ENCODE assay signal across 8 cellular contexts in the genomic region with DNA sequence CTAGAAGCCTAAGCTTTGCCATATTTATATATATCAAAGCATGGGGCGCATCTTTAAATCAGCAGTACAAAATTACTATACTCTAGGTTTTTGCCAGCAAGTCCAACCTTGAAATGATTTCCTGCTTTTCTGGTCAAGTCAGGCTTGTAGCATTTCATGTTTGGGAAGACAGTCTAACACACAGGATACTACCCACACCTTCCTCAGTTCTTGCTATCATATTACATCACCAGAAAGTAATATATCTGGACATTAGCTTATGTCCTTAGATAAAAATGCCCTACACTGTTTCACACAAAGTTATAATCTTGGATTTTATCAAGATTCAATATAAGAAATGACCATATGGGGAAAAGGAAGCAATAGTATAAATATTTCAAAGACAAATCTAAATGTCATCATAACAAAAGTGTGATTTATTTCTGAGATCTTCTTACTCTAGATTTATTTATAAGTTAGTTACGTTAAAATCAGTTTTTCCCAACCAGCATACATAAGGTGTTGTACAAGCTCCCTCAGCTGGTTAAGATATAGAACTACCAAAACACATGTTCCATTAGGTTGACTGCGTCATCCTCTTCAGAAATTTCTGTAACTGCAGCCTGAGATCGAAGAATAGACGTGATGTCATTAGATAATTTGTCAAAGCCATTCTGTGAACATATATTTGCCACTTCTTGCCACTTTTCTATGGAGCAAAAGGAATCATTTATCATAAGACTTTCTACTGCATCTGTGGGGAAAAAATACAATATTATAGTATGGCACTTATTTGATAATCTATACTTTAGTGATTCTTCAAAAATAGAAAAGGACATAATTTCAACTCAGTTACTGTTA. TPM values are rescaled to one million over a fixed set of nuclear protein-coding genes. Genes with fewer than 3 reads are reported as not detected.
A peak's percentile ranks its signal among the peaks of the same experiment; 100 is the strongest.
DNase-seq lines count a peak whose midpoint lies in the region; ATAC-seq, FAIRE-seq and TF ChIP-seq lines count a peak whose summit lies in the region.

No MANE protein-coding gene starts in this region.

- intact Hi-C loops in CD14-positive monocyte (cut with micrococcal nuclease), result loop anchor here in 1 of 2 donors (5.0 kb wide), 1 partner anchor 508 kb away; no protein-coding TSS in a partner anchor
- intact Hi-C loops in endothelial cell of umbilical vein (cut with micrococcal nuclease), result loop anchor here (1.0 to 10.0 kb wide), 7 partner anchors 160 to 519 kb away; partner anchors contain the start of gene EML6
- intact Hi-C loops in naive thymus-derived CD4-positive, alpha-beta T cell (cut with micrococcal nuclease), result loop anchor here (1.0 to 10.0 kb wide), 11 partner anchors 47 to 1068 kb away; partner anchors contain the start of gene EML6 (in 1 of the 2)

- H3K36me3 ChIP-seq in endothelial cell of umbilical vein (ENCODE audit: control insufficient read depth in 2 of 2, extremely low read depth in 1 of 2, insufficient read depth in 2 of 2, low read length in 2 of 2), result no peaks in the 10 kb centered on the region
- no peaks in the 10 kb centered on the region for H3K36me3 ChIP-seq in naive thymus-derived CD4-positive, alpha-beta T cell (ENCODE audit: control insufficient read depth in 2 of 3, insufficient read depth in 3 of 3, low read length in 3 of 3)

- dilution Hi-C loops in endothelial cell of umbilical vein (cut with MboI; ENCODE audit: extremely low pct_ligation_motif_present, low sequenced_read_pairs), result no loop called here

- peak; percentile 73 for FAIRE-seq in endothelial cell of umbilical vein (lab: Jason Lieb, UNC)

- H3K4me1 ChIP-seq in endothelial cell of umbilical vein (ENCODE audit: control insufficient read depth, extremely low read depth, insufficient read depth, low read length), result no peaks in the 10 kb centered on the region
- no peaks in the 10 kb centered on the region for H3K4me1 ChIP-seq in naive thymus-derived CD4-positive, alpha-beta T cell (ENCODE audit: control insufficient read depth in 2 of 2, insufficient read depth in 2 of 2, low read length in 2 of 2)

- no peak for TF ChIP-seq POLR2A in endothelial cell of umbilical vein (IDR thresholded peaks at IDR 0.05; ENCODE audit: low read depth, low read length)

- peak; percentile 76 for TF ChIP-seq CTCF in CD14-positive monocyte (IDR thresholded peaks at IDR 0.05)
- TF ChIP-seq CTCF in RWPE1 (conservative IDR thresholded peaks at IDR 0.05; ENCODE audit: low read depth), result peak; percentile 69
- TF ChIP-seq CTCF in endothelial cell of umbilical vein (IDR thresholded peaks at IDR 0.05; ENCODE audit: extremely low read depth in 1 of 2, insufficient read depth in 1 of 2, low read depth in 1 of 2, low read length in 2 of 2), result peak; percentile 33 to 38

- H4K20me1 ChIP-seq in endothelial cell of umbilical vein (replicated peaks; ENCODE audit: control insufficient read depth, extremely low read depth, insufficient read depth, low read length), result no peaks in the 10 kb centered on the region

- no peak overlapping the region for H3K27ac Mint-ChIP-seq in CD14-positive monocyte
- peak overlapping the region in 5 of 9 donors; percentile 2 to 69 (median 46) for H3K27ac Mint-ChIP-seq in naive thymus-derived CD4-positive, alpha-beta T cell

- no peaks in the 10 kb centered on the region for H3K9me3 ChIP-seq in endothelial cell of umbilical vein (replicated peaks; ENCODE audit: control insufficient read depth, insufficient read depth, low read length)
- H3K9me3 ChIP-seq in naive thymus-derived CD4-positive, alpha-beta T cell (ENCODE audit: control insufficient read depth in 2 of 3, low read length in 3 of 3), result no peaks in the 10 kb centered on the region

- H3K9ac ChIP-seq in endothelial cell of umbilical vein (replicated peaks; ENCODE audit: extremely low read depth, insufficient read depth, low read length), result no peak overlapping the region

- no peak overlapping the region for H3K4me3 Mint-ChIP-seq in CD14-positive monocyte
- peak overlapping the region in 7 of 10 donors; percentile 0 to 49 (median 24) for H3K4me3 Mint-ChIP-seq in naive thymus-derived CD4-positive, alpha-beta T cell

- H3K27ac ChIP-seq in RWPE1 (no peak overlapping the region), endothelial cell of umbilical vein (ENCODE audit: insufficient read depth, low read depth, low read length) (no peak overlapping the region)
- no peak overlapping the region for H3K27ac ChIP-seq in naive thymus-derived CD4-positive, alpha-beta T cell (ENCODE audit: low read depth, low read length)

- no peaks in the 10 kb centered on the region for H3K27me3 ChIP-seq in endothelial cell of umbilical vein (ENCODE audit: control insufficient read depth in 2 of 2, insufficient read depth in 2 of 2, low read length in 2 of 2)
- no peaks in the 10 kb centered on the region for H3K27me3 ChIP-seq in naive thymus-derived CD4-positive, alpha-beta T cell (ENCODE audit: control insufficient read depth in 2 of 2, insufficient read depth in 2 of 2, low read length in 2 of 2)

- H3K9me3 Mint-ChIP-seq in CD14-positive monocyte, result no peaks in the 10 kb centered on the region
- H3K9me3 Mint-ChIP-seq in naive thymus-derived CD4-positive, alpha-beta T cell, result no peaks in the 10 kb centered on the region

- H2AFZ ChIP-seq in endothelial cell of umbilical vein (ENCODE audit: low read depth, low read length), result no peak overlapping the region

- H3K79me2 ChIP-seq in endothelial cell of umbilical vein (ENCODE audit: control insufficient read depth, insufficient read depth, low read length), result no peaks in the 10 kb centered on the region

- POLR2A ChIA-PET in RWPE1 (lab: Yijun Ruan, JAX; ENCODE audit: low non-redundant PET), result interaction anchor here (0.6 kb wide), 1 partner anchor 53 kb away, joined by 4 read pairs; no protein-coding TSS in a partner anchor
- POLR2A ChIA-PET in endothelial cell of umbilical vein (lab: Charles Lee), result no interaction called here
- POLR2A ChIA-PET in naive thymus-derived CD4-positive, alpha-beta T cell (lab: Charles Lee), result interaction anchor here (0.7 to 1.1 kb wide), 2 partner anchors 143 to 1252 kb away, joined by 4 to 5 read pairs; no protein-coding TSS in a partner anchor

- no TSS peak for BruUV-seq in endothelial cell of umbilical vein (replicated peaks; lab: Mats Ljungman, UMichigan)

- H3K27me3 Mint-ChIP-seq in CD14-positive monocyte (ENCODE audit: low read depth in 3 of 3), result peaks cover 0 to 2% (median 0%) of the 10 kb centered on the region in 3 donors
- no peaks in the 10 kb centered on the region for H3K27me3 Mint-ChIP-seq in naive thymus-derived CD4-positive, alpha-beta T cell

- no peak overlapping the region for H3K4me3 ChIP-seq in endothelial cell of umbilical vein (replicated peaks in 1 of 3; ENCODE audit: insufficient read depth in 1 of 3, low read depth in 1 of 3, low read length in 3 of 3)
- no peak overlapping the region for H3K4me3 ChIP-seq in naive thymus-derived CD4-positive, alpha-beta T cell (ENCODE audit: low read length)

- no peaks in the 10 kb centered on the region for H3K36me3 Mint-ChIP-seq in CD14-positive monocyte
- no peaks in the 10 kb centered on the region for H3K36me3 Mint-ChIP-seq in naive thymus-derived CD4-positive, alpha-beta T cell

- ATAC-seq in GM18519 (IDR thresholded peaks at IDR 0.05; ENCODE audit: low FRiP score, unreplicated experiment), result peak; percentile 62
- ATAC-seq in naive thymus-derived CD4-positive, alpha-beta T cell, result peak; percentile 96
- ATAC-seq in GM21367 (IDR thresholded peaks at IDR 0.05; ENCODE audit: unreplicated experiment), result no peak

- TF ChIP-seq RAD21 in Ishikawa (IDR thresholded peaks at IDR 0.05; ENCODE audit: low read depth), result peak; percentile 75

- no peak overlapping the region for H3K4me2 ChIP-seq in endothelial cell of umbilical vein (ENCODE audit: insufficient read depth, low read length)

- TF ChIP-seq EP300 in Ishikawa (IDR thresholded peaks at IDR 0.05; ENCODE audit: borderline replicate concordance), result no peak

- CTCF ChIA-PET in RWPE1 (lab: Yijun Ruan, JAX), result interaction anchor here (0.5 to 3.4 kb wide), 6 partner anchors 124 to 479 kb away, joined by 3 to 9 read pairs (median 4); no protein-coding TSS in a partner anchor
- CTCF ChIA-PET in endothelial cell of umbilical vein (lab: Charles Lee), result interaction anchor here (0.6 to 9.6 kb wide), 24 partner anchors 10 to 1068 kb away, joined by 3 to 198 read pairs (median 4); partner anchors contain the start of gene RTN4
- CTCF ChIA-PET in naive thymus-derived CD4-positive, alpha-beta T cell (lab: Charles Lee), result interaction anchor here (0.6 to 4.8 kb wide), 15 partner anchors 44 to 509 kb away, joined by 3 to 38 read pairs (median 4); partner anchors contain the start of genes EML6 and RTN4

- H3K4me1 Mint-ChIP-seq in CD14-positive monocyte, result peaks cover 6% of the 10 kb centered on the region
- H3K4me1 Mint-ChIP-seq in naive thymus-derived CD4-positive, alpha-beta T cell, result peaks cover 0 to 10% (median 8%) of the 10 kb centered on the region in 7 donors

- H3K9me1 ChIP-seq in endothelial cell of umbilical vein (replicated peaks; ENCODE audit: control insufficient read depth, extremely low read depth, insufficient read depth, low read length), result no peaks in the 10 kb centered on the region

- DNase-seq in CD14-positive monocyte (ENCODE audit: low spot score), result no peak
- DNase-seq in RWPE1 (ENCODE audit: low spot score), result peak; percentile 73
- peak; percentile 70 for DNase-seq in endothelial cell of umbilical vein (ENCODE audit: low read depth, low spot score)
- peak in 7 of 9 donors; percentile 40 to 69 (median 63) for DNase-seq in naive thymus-derived CD4-positive, alpha-beta T cell
- DNase-seq in stimulated activated CD8-positive, alpha-beta memory T cell treated with anti-CD3 and anti-CD28 coated beads, Interleukin-4, amount 100 ng/mL, for 48 hours, result no peak

RNA-seq across cellular contexts. Expression of gene CLHC1, which starts 56.6 kb away (rescaled TPM):
- polyA plus RNA-seq in CD14-positive monocyte, result 1 to 10 TPM in 1 of 2 donors, not detected in 1; 2.4 TPM
- total RNA-seq in endothelial cell of umbilical vein, result 10.2 and 12.3 TPM in 2 replicates
- polyA plus RNA-seq in endothelial cell of umbilical vein, result 2.0 and 2.4 TPM in 2 replicates
- polyA plus RNA-seq in endothelial cell of umbilical vein (2011; cell fraction: cytosol; rRNA removed), result 2.2 and 2.9 TPM in 2 replicates
- polyA plus RNA-seq in endothelial cell of umbilical vein (2011; cell fraction: nucleus; rRNA removed), result 15.3 and 19.8 TPM in 2 replicates
- 4.4 and 7.1 TPM in 2 replicates for polyA plus RNA-seq in endothelial cell of umbilical vein (2012)
- 3.6 and 5.6 TPM in 2 replicates for polyA minus RNA-seq in endothelial cell of umbilical vein
- 5.8 TPM for polyA minus RNA-seq in endothelial cell of umbilical vein (2011; cell fraction: cytosol; rRNA and poly(A)+ RNA removed)
- 11.2 and 17.6 TPM in 2 replicates for polyA minus RNA-seq in endothelial cell of umbilical vein (2011; cell fraction: nucleus; rRNA and poly(A)+ RNA removed)
- total RNA-seq in naive thymus-derived CD4-positive, alpha-beta T cell, result 10 to 100 TPM in 3 of 5 experiments, 1 to 10 TPM in 2; 5.3 to 19.5 (median 15.1) TPM
- 1 to 10 TPM; 1.0 to 3.2 TPM for polyA plus RNA-seq in naive thymus-derived CD4-positive, alpha-beta T cell

RNA-seq across cellular contexts. Expression of gene RPS27A, which starts 57.0 kb away (rescaled TPM):
- 100 to 1,000 TPM; 785 to 967 TPM for polyA plus RNA-seq in CD14-positive monocyte
- total RNA-seq in endothelial cell of umbilical vein, result 926 and 939 TPM in 2 replicates
- 795 and 1,136 TPM in 2 replicates for polyA plus RNA-seq in endothelial cell of umbilical vein
- polyA plus RNA-seq in endothelial cell of umbilical vein (2011; cell fraction: cytosol; rRNA removed), result 2,131 and 2,137 TPM in 2 replicates
- polyA plus RNA-seq in endothelial cell of umbilical vein (2011; cell fraction: nucleus; rRNA removed), result 524 and 724 TPM in 2 replicates
- 1,840 and 2,931 TPM in 2 replicates for polyA plus RNA-seq in endothelial cell of umbilical vein (2012)
- polyA minus RNA-seq in endothelial cell of umbilical vein, result 213 and 228 TPM in 2 replicates
- 592 TPM for polyA minus RNA-seq in endothelial cell of umbilical vein (2011; cell fraction: cytosol; rRNA and poly(A)+ RNA removed)
- polyA minus RNA-seq in endothelial cell of umbilical vein (2011; cell fraction: nucleus; rRNA and poly(A)+ RNA removed), result 74.4 and 91.5 TPM in 2 replicates
- 1,000 to 10,000 TPM in 4 of 5 experiments, 100 to 1,000 TPM in 1; 948 to 2,409 (median 2,155) TPM for total RNA-seq in naive thymus-derived CD4-positive, alpha-beta T cell
- 1,000 to 10,000 TPM; 3,065 to 4,603 TPM for polyA plus RNA-seq in naive thymus-derived CD4-positive, alpha-beta T cell

Comparison
In these comparisons a context has a peak if more than half of its experiments do, and no peak if none do; other contexts are left out.
1. DNase-seq: peak in RWPE1 (single experiment), endothelial cell of umbilical vein (single experiment) and naive thymus-derived CD4-positive, alpha-beta T cell (7 of 9); none in CD14-positive monocyte (single experiment) and stimulated activated CD8-positive, alpha-beta memory T cell treated with anti-CD3 and anti-CD28 coated beads, Interleukin-4, amount 100 ng/mL, for 48 hours (single experiment).
2. H3K27ac Mint-ChIP-seq: peak in naive thymus-derived CD4-positive, alpha-beta T cell (5 of 9); none in CD14-positive monocyte (0 of 7).
3. H3K4me3 Mint-ChIP-seq: peak in naive thymus-derived CD4-positive, alpha-beta T cell (7 of 10); none in CD14-positive monocyte (0 of 2).
4. Peak in every context shown above with its lines, with median percentiles within 50 percentile points of each other: CTCF ChIP-seq.